8 cellular contexts compared by ENCODE assay signal in the genomic region with DNA sequence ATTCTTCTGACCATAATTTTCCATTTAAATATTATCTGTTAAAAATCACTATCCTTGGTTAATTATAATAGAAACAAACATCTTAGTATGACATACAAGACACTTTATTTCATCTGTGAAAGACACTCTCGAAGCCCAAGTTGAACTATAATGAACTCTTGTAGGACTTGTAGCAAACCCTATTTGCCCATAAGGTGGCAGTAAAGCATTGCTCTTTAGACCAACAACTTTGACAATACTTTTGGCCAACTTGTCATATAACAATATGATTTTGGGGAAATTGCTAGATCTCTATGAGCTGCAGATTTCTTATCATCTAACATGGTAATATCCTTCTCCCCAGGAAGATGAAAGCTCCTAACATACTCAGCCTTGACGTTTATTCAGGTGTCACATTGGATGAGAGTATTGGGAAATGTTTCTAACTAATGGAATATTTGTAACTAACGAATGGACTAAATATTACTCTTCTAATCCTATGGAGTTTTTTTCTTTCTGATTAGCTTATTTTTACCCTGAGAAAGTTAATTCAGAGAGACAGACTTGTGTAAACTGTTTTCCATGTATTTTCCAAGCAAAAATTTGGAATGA. TPM values are rescaled to one million over a fixed set of nuclear protein-coding genes. Genes with fewer than 3 reads are reported as not detected.
A peak's percentile ranks its signal among the peaks of the same experiment; 100 is the strongest.
DNase-seq lines count a peak whose midpoint lies in the region; ATAC-seq and TF ChIP-seq lines count a peak whose summit lies in the region.

No MANE protein-coding gene starts in this region.

- POLR2A ChIA-PET in Caco-2 (lab: Charles Lee), result no interaction called here
- POLR2A ChIA-PET in naive thymus-derived CD8-positive, alpha-beta T cell (lab: Charles Lee), result no interaction called here

- intact Hi-C loops in Caco-2 (cut with micrococcal nuclease; ENCODE audit: unreplicated experiment), result loop anchor here (1.0 to 5.0 kb wide), 7 partner anchors 33 to 552 kb away; no protein-coding TSS in a partner anchor

- H3K79me2 ChIP-seq in KMS-11 (ENCODE audit: insufficient read depth, low read depth), result no peaks in the 10 kb centered on the region

- DNase-seq in Caco-2, result peak in 1 of 2 experiments; percentile 44
- DNase-seq in RPMI7951 (ENCODE audit: low read depth), result peak; percentile 51
- DNase-seq in epithelial cell of proximal tubule (ENCODE audit: low read depth), result peak; percentile 29
- DNase-seq in naive thymus-derived CD8-positive, alpha-beta T cell, result peak in 5 of 10 donors; percentile 12 to 51 (median 35)
- no peak for DNase-seq in MG63
- DNase-seq in stimulated activated CD4-positive, alpha-beta T cell treated with anti-CD3 and anti-CD28 coated beads, Interleukin-4, amount 100 ng/mL, for 24 hours, result no peak

- H3K4me3 ChIP-seq in Caco-2 (ENCODE audit: low read depth, low read length) (no peak overlapping the region), KMS-11 (IDR thresholded peaks at IDR 0.05; ENCODE audit: insufficient read depth, low read depth, low read length) (no peak overlapping the region), epithelial cell of proximal tubule (ENCODE audit: low read depth, low read length) (no peak overlapping the region), MG63 (no peak overlapping the region)

- H3K27ac Mint-ChIP-seq in Caco-2 (ENCODE audit: unreplicated experiment), result no peak overlapping the region
- no peak overlapping the region for H3K27ac Mint-ChIP-seq in naive thymus-derived CD8-positive, alpha-beta T cell

- H3K27ac ChIP-seq in KMS-11, result no peak overlapping the region

- no peaks in the 10 kb centered on the region for H4K20me1 ChIP-seq in KMS-11 (ENCODE audit: insufficient read depth)

- H3K4me3 Mint-ChIP-seq in Caco-2 (ENCODE audit: unreplicated experiment), result no peak overlapping the region
- H3K4me3 Mint-ChIP-seq in naive thymus-derived CD8-positive, alpha-beta T cell, result no peak overlapping the region

- no peak overlapping the region for H3K9ac ChIP-seq in KMS-11

- no peaks in the 10 kb centered on the region for H3K4me1 ChIP-seq in Caco-2
- no peaks in the 10 kb centered on the region for H3K4me1 ChIP-seq in KMS-11 (ENCODE audit: low read depth, poor library complexity, severe bottlenecking)

- TF ChIP-seq CTCF in Caco-2 (IDR thresholded peaks at IDR 0.05; ENCODE audit: insufficient read depth in 1 of 2, low read depth in 1 of 2, low read length in 1 of 2, severe bottlenecking in 1 of 2, unreplicated experiment in 1 of 2) (peak; percentile 64 to 69), KMS-11 (conservative IDR thresholded peaks at IDR 0.05; ENCODE audit: low read depth, low read length) (peak; percentile 71), epithelial cell of proximal tubule (conservative IDR thresholded peaks at IDR 0.05; ENCODE audit: low read depth, low read length) (peak; percentile 82)

- peaks cover 9% of the 10 kb centered on the region for H3K4me1 Mint-ChIP-seq in Caco-2 (ENCODE audit: low read depth, unreplicated experiment)
- H3K4me1 Mint-ChIP-seq in naive thymus-derived CD8-positive, alpha-beta T cell, result no peaks in the 10 kb centered on the region

- H3K9me3 Mint-ChIP-seq in Caco-2 (ENCODE audit: unreplicated experiment), result no peaks in the 10 kb centered on the region
- H3K9me3 Mint-ChIP-seq in naive thymus-derived CD8-positive, alpha-beta T cell, result no peaks in the 10 kb centered on the region

- H3K27me3 ChIP-seq in Caco-2 (replicated peaks; ENCODE audit: control insufficient read depth, insufficient read depth, low read length), result no peaks in the 10 kb centered on the region
- no peaks in the 10 kb centered on the region for H3K27me3 ChIP-seq in KMS-11 (ENCODE audit: insufficient read depth, low read depth)
- H3K27me3 ChIP-seq in MG63, result peaks cover 2% of the 10 kb centered on the region

- H3K36me3 Mint-ChIP-seq in Caco-2 (ENCODE audit: insufficient read depth, unreplicated experiment), result no peaks in the 10 kb centered on the region
- no peaks in the 10 kb centered on the region for H3K36me3 Mint-ChIP-seq in naive thymus-derived CD8-positive, alpha-beta T cell

- no peak overlapping the region for H3K4me2 ChIP-seq in KMS-11

- no peak overlapping the region for H2AFZ ChIP-seq in KMS-11 (ENCODE audit: low read depth)

- CTCF ChIA-PET in Caco-2 (lab: Charles Lee), result interaction anchor here (0.9 to 1.5 kb wide), 2 partner anchors 551 to 554 kb away, joined by 3 to 7 read pairs; no protein-coding TSS in a partner anchor

- BruUV-seq in Caco-2 (replicated peaks; lab: Mats Ljungman, UMichigan), result no TSS peak

- H3K9me3 ChIP-seq in Caco-2, result no peaks in the 10 kb centered on the region
- no peaks in the 10 kb centered on the region for H3K9me3 ChIP-seq in MG63

- no peaks in the 10 kb centered on the region for H3K36me3 ChIP-seq in Caco-2 (ENCODE audit: control insufficient read depth, insufficient read depth, low read length)
- no peaks in the 10 kb centered on the region for H3K36me3 ChIP-seq in KMS-11 (ENCODE audit: insufficient read depth)
- H3K36me3 ChIP-seq in MG63, result no peaks in the 10 kb centered on the region

- no peaks in the 10 kb centered on the region for H3K27me3 Mint-ChIP-seq in Caco-2 (ENCODE audit: insufficient read depth, unreplicated experiment)
- peaks cover 4 to 16% (median 11%) of the 10 kb centered on the region in 5 donors for H3K27me3 Mint-ChIP-seq in naive thymus-derived CD8-positive, alpha-beta T cell

- ATAC-seq in GM19452 (IDR thresholded peaks at IDR 0.05; ENCODE audit: unreplicated experiment), result peak; percentile 61
- ATAC-seq in naive thymus-derived CD8-positive, alpha-beta T cell, result peak; percentile 42 to 47

RNA-seq across cellular contexts. Expression of gene SPINK14, which starts 11.0 kb away (rescaled TPM):
- not detected in 2 replicates for total RNA-seq in Caco-2 (2022)
- total RNA-seq in RPMI7951 (2014; rRNA removed; shearing (Covaris generic)), result not detected in 2 replicates
- not detected in 2 replicates for total RNA-seq in epithelial cell of proximal tubule
- not detected for total RNA-seq in naive thymus-derived CD8-positive, alpha-beta T cell
- polyA plus RNA-seq in naive thymus-derived CD8-positive, alpha-beta T cell, result not detected
- not detected in 2 replicates for total RNA-seq in MG63 (2014; rRNA removed; shearing (Covaris generic); ENCODE audit: low replicate concordance)

RNA-seq across cellular contexts. Expression of gene SPINK6, which starts 23.5 kb away (rescaled TPM):
- not detected in 2 replicates for total RNA-seq in Caco-2 (2022)
- total RNA-seq in RPMI7951 (2014; rRNA removed; shearing (Covaris generic)), result not detected in 2 replicates
- total RNA-seq in epithelial cell of proximal tubule, result not detected in 2 replicates
- not detected for total RNA-seq in naive thymus-derived CD8-positive, alpha-beta T cell
- not detected for polyA plus RNA-seq in naive thymus-derived CD8-positive, alpha-beta T cell
- not detected in 2 replicates for total RNA-seq in MG63 (2014; rRNA removed; shearing (Covaris generic); ENCODE audit: low replicate concordance)

RNA-seq across cellular contexts. Expression of gene MARCOL, which starts 59.0 kb away (rescaled TPM):
- not detected in 2 replicates for total RNA-seq in Caco-2 (2022)
- total RNA-seq in RPMI7951 (2014; rRNA removed; shearing (Covaris generic)), result not detected in 2 replicates
- total RNA-seq in epithelial cell of proximal tubule, result not detected in 2 replicates
- not detected for total RNA-seq in naive thymus-derived CD8-positive, alpha-beta T cell
- polyA plus RNA-seq in naive thymus-derived CD8-positive, alpha-beta T cell, result not detected
- total RNA-seq in MG63 (2014; rRNA removed; shearing (Covaris generic); ENCODE audit: low replicate concordance), result not detected in 2 replicates

Comparison
In these comparisons a context has a peak if more than half of its experiments do, and no peak if none do; other contexts are left out.
1. DNase-seq: peak in RPMI7951 (single experiment) and epithelial cell of proximal tubule (single experiment); none in MG63 (single experiment) and stimulated activated CD4-positive, alpha-beta T cell treated with anti-CD3 and anti-CD28 coated beads, Interleukin-4, amount 100 ng/mL, for 24 hours (single experiment).
2. Peak in every context shown above with its lines, with median percentiles within 50 percentile points of each other: CTCF ChIP-seq.